1 cellular context compared by ENCODE assay signal in genomic region chr5:39093351-39093749, GRCh38.
TF ChIP-seq lines count a peak whose summit lies in the region.

No MANE protein-coding gene starts in this region.

TF ChIP-seq in SK-N-SH, 30 proteins besides CTCF, POLR2A, EP300 and RAD21 (continued from another document):
- TF ChIP-seq USF1 (IDR thresholded peaks at IDR 0.05; ENCODE audit: borderline replicate concordance, low read depth) (no peak), TCF12 (IDR thresholded peaks at IDR 0.05) (no peak), FOSL2 (IDR thresholded peaks at IDR 0.05; ENCODE audit: borderline replicate concordance, low read depth) (no peak; the same call in 1 of the 2 replicates)
